Comparison of ENCODE assay signal across 1 cellular context in the genomic region with DNA sequence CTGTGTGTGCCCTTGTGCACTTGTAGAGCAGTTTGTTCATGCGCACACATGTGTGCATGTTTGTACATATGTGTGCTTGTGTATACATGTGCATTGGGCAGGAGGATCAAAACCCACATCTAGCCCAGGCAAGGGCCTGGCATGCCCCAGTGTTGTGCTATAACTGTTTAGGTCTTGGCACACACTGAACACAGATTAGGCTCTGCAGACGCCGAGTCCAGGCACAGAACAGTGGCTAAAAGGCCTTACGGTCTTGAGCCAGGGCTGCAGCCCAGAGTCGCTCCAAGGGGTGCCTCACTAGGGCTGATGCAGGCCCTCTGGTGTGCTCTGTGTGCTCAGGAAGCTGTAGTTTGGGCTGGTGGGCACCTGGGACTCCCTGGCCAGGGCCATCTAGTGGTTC.
TF ChIP-seq lines count a peak whose summit lies in the region.

No MANE protein-coding gene starts in this region.

TF ChIP-seq in H1, 55 proteins besides CTCF, POLR2A, EP300 and RAD21:
- TF ChIP-seq FOSL1 (IDR thresholded peaks at IDR 0.05; ENCODE audit: insufficient read depth, low read depth, low read length): no peak
- no peak for TF ChIP-seq ZNF274 (IDR thresholded peaks at IDR 0.05; ENCODE audit: borderline replicate concordance, extremely low read depth, low read length)
- TF ChIP-seq NRF1 (IDR thresholded peaks at IDR 0.05; ENCODE audit: low read depth, low read length): no peak
- no peak for TF ChIP-seq TAF7 (optimal IDR thresholded peaks at IDR 0.05; ENCODE audit: borderline replicate concordance, low read depth, low read length)
- TF ChIP-seq RNF2 (IDR thresholded peaks at IDR 0.05; ENCODE audit: borderline replicate concordance, low read depth, low read length, missing control alignments, poor library complexity, severe bottlenecking): no peak
